14 cellular contexts compared by ENCODE assay signal in the genomic region with DNA sequence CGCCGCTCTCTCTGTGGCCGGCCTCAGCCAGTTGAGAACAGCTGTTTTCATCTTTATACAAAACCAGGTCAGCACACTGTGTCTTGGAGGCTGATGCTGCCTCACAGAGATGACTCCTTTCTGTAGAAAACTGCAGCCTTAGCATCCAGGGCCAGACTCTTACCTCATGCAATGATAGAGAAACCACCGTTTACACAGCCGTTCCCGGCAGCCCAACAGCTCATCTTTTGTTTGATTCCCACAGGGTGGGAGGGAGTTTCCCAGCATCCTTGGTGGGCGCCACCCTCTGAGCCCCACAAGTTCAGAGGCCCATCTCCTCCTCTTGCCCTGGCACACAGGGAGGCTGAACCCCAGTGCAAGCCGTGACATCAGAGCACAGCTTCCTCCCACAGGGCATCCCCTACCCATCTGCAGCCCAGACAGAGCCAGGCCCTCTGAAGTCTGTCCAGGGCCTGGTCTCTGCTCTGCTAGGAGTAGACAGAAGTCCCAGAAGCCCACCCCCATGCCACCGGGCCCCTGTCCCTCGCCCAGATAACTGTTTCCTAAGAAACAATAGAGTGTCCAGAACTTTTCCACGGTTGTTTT.
DNase-seq lines count a peak whose midpoint lies in the region; ATAC-seq and TF ChIP-seq lines count a peak whose summit lies in the region.
"Had no signal": no experiment of that assay in that cellular context is flagged by ENCODE, and none has a peak within 500 bp of the region (broad histone marks: within the 10 kb centered on the region; RNA-seq: fewer than 3 reads in every experiment).

No MANE protein-coding gene starts in this region.

- POLR2A ChIA-PET in RWPE1 (lab: Yijun Ruan, JAX; ENCODE audit: low non-redundant PET), result no interaction called here

- ATAC-seq in memory B cell (ENCODE audit: low read depth) (no peak), HG03460 (IDR thresholded peaks at IDR 0.05; ENCODE audit: unreplicated experiment) (no peak), GM21723 (IDR thresholded peaks at IDR 0.05; ENCODE audit: unreplicated experiment) (no peak)
- ATAC-seq: left colon had no signal

- no peaks in the 10 kb centered on the region for H3K9me3 Mint-ChIP-seq in memory B cell

- H3K4me1 ChIP-seq in SJSA1 (replicated peaks), result peaks cover 35% of the 10 kb centered on the region
- peaks cover 0 to 7% of the 10 kb centered on the region in 2 donors for H3K4me1 ChIP-seq in esophagus (ENCODE audit: control insufficient read depth in 2 of 2, insufficient read depth in 2 of 2, low read length in 1 of 2)
- peaks cover 0 to 6% (median 3%) of the 10 kb centered on the region in 4 donors for H3K4me1 ChIP-seq in stomach

- peak overlapping the region; percentile 10 for H3K27ac Mint-ChIP-seq in memory B cell

- no peak for TF ChIP-seq CTCF in stomach (IDR thresholded peaks at IDR 0.05)
- no peak for TF ChIP-seq CTCF in RWPE1 (conservative IDR thresholded peaks at IDR 0.05; ENCODE audit: low read depth)

- H3K36me3 Mint-ChIP-seq in memory B cell, result peaks cover 21% of the 10 kb centered on the region

- H3K27me3 ChIP-seq in SJSA1 (replicated peaks) (no peaks in the 10 kb centered on the region), esophagus (ENCODE audit: control insufficient read depth in 1 of 2, insufficient read depth in 2 of 2, low read length in 2 of 2) (no peaks in the 10 kb centered on the region), stomach (no peaks in the 10 kb centered on the region)

- TF ChIP-seq POLR2A in stomach (IDR thresholded peaks at IDR 0.05), result no peak

- in situ Hi-C loops in KBM-7 (cut with MboI; ENCODE audit: low pct_unique_long_range_greater_than_20kb, low sequenced_read_pairs), result no loop called here

- H3K4me3 ChIP-seq in SJSA1, result no peak overlapping the region
- no peak overlapping the region for H3K4me3 ChIP-seq in esophagus (ENCODE audit: low read depth in 1 of 2, low read length in 2 of 2)
- no peak overlapping the region for H3K4me3 ChIP-seq in stomach

- no peaks in the 10 kb centered on the region for H3K27me3 Mint-ChIP-seq in memory B cell

- H3K4me3 Mint-ChIP-seq in memory B cell, result no peak overlapping the region

- 68 to 76% methylated on average over 11 of the region's 11 CpGs for WGBS in esophagus, 2 donors
- 58 to 68% (median 61%) methylated on average over 8 to 11 of the region's 11 CpGs for WGBS in stomach, 5 donors

- H3K4me1 Mint-ChIP-seq in memory B cell, result no peaks in the 10 kb centered on the region

- intact Hi-C loops in stomach (cut with DNase I; ENCODE audit: low total_unique reads), result no loop called here

- no peak for TF ChIP-seq EP300 in stomach (IDR thresholded peaks at IDR 0.05)

- H3K9me3 ChIP-seq in SJSA1 (replicated peaks) (no peaks in the 10 kb centered on the region), esophagus (ENCODE audit: control insufficient read depth in 2 of 2, insufficient read depth in 1 of 2, low read depth in 1 of 2, low read length in 1 of 2) (no peaks in the 10 kb centered on the region), stomach (no peaks in the 10 kb centered on the region)

- H3K27ac ChIP-seq in SJSA1, result peak overlapping the region; percentile 78
- peak overlapping the region; percentile 31 to 47 for H3K27ac ChIP-seq in esophagus (ENCODE audit: low read depth in 2 of 2, low read length in 1 of 2)
- H3K27ac ChIP-seq in stomach, result peak overlapping the region; percentile 60 to 79 (median 68)
- no peak overlapping the region for H3K27ac ChIP-seq in RWPE1

- DNase-seq in SJSA1 (ENCODE audit: low read depth in 1 of 2, low spot score in 2 of 2) (peak; percentile 95 to 96), memory B cell (ENCODE audit: low spot score in 2 of 2) (no peak), stomach (peak; percentile 23), RWPE1 (ENCODE audit: low spot score) (no peak), KBM-7 (no peak)
- DNase-seq: effector memory CD4-positive, alpha-beta T cell; H7; left colon; NCI-H2081 treated with DMSO at 0.1 percent for 48 hours; SIG-M5; stimulated activated CD4-positive, alpha-beta T cell treated with anti-CD3 and anti-CD28 coated beads, Interleukin-4, amount 100 ng/mL, for 4 hours had no signal

- H3K36me3 ChIP-seq in SJSA1 (no peaks in the 10 kb centered on the region; the same call in 1 of the 2 replicates), esophagus (ENCODE audit: control insufficient read depth in 2 of 2, insufficient read depth in 2 of 2, low read length in 1 of 2) (peaks cover 3 to 9% of the 10 kb centered on the region in 2 donors), stomach (peaks cover 0 to 66% (median 59%) of the 10 kb centered on the region in 4 donors)

- CTCF ChIA-PET in RWPE1 (lab: Yijun Ruan, JAX), result interaction anchor here (1.0 to 2.0 kb wide), 3 partner anchors 9 to 106 kb away, joined by 4 to 13 read pairs (median 8); no protein-coding TSS in a partner anchor

Comparison
In these comparisons a context has a peak if more than half of its experiments do, and no peak if none do; other contexts are left out.
1. DNase-seq: peak in SJSA1 (2 of 2) and stomach (single experiment); none in memory B cell (0 of 2), RWPE1 (single experiment) and KBM-7 (single experiment).